In genomic region chr9:130327781-130328348, GRCh38 we compare ENCODE assay signal across 10 cellular contexts.
DNase-seq lines count a peak whose midpoint lies in the region; ATAC-seq and TF ChIP-seq lines count a peak whose summit lies in the region.
"Had no signal": no experiment of that assay in that cellular context is flagged by ENCODE, and none has a peak within 500 bp of the region (broad histone marks: within the 10 kb centered on the region; RNA-seq: fewer than 3 reads in every experiment).

No MANE protein-coding gene starts in this region.

- peak; percentile 28 for ATAC-seq in stimulated activated naive CD8-positive, alpha-beta T cell treated with anti-CD3 and anti-CD28 coated beads, Interleukin-15, amount 100 ng/mL, for 72 hours
- no peak for ATAC-seq in stimulated activated naive CD8-positive, alpha-beta T cell treated with anti-CD3 and anti-CD28 coated beads, Interleukin-15, Interleukin-2, amounts not matched to agents 100 U/mL and 50 U/mL, for 24 hours
- ATAC-seq in aorta (ENCODE audit: low FRiP score) (peak; percentile 33), HG03175 (IDR thresholded peaks at IDR 0.05; ENCODE audit: unreplicated experiment) (no peak), GM21723 (IDR thresholded peaks at IDR 0.05; ENCODE audit: unreplicated experiment) (no peak), GM19351 (IDR thresholded peaks at IDR 0.05; ENCODE audit: unreplicated experiment) (no peak)

- TF ChIP-seq CTCF in foreskin fibroblast (IDR thresholded peaks at IDR 0.05; ENCODE audit: low read depth, low read length): no peak

- no peaks in the 10 kb centered on the region for H3K4me1 Mint-ChIP-seq in stimulated activated naive CD8-positive, alpha-beta T cell treated with anti-CD3 and anti-CD28 coated beads, Interleukin-15, amount 100 ng/mL, for 72 hours

- WGBS in aorta, 2 donors: 10 to 12% methylated on average over 19 of the region's 19 CpGs

- H3K9me3 Mint-ChIP-seq in stimulated activated naive CD8-positive, alpha-beta T cell treated with anti-CD3 and anti-CD28 coated beads, Interleukin-15, amount 100 ng/mL, for 72 hours: no peaks in the 10 kb centered on the region

- H3K4me3 Mint-ChIP-seq in stimulated activated naive CD8-positive, alpha-beta T cell treated with anti-CD3 and anti-CD28 coated beads, Interleukin-15, amount 100 ng/mL, for 72 hours: no peak overlapping the region

- H3K27ac Mint-ChIP-seq in stimulated activated naive CD8-positive, alpha-beta T cell treated with anti-CD3 and anti-CD28 coated beads, Interleukin-15, amount 100 ng/mL, for 72 hours: no peak overlapping the region

- peaks cover 5 to 9% of the 10 kb centered on the region in 2 donors for H3K36me3 ChIP-seq in muscle layer of duodenum (ENCODE audit: control insufficient read depth in 1 of 2, insufficient read depth in 2 of 2, low read length in 2 of 2)
- H3K36me3 ChIP-seq in aorta (ENCODE audit: control insufficient read depth in 1 of 2, insufficient read depth in 2 of 2, low read length in 1 of 2): no peaks in the 10 kb centered on the region

- DNase-seq in stimulated activated naive CD8-positive, alpha-beta T cell treated with anti-CD3 and anti-CD28 coated beads, Interleukin-15, amount 100 ng/mL, for 72 hours: no peak
- DNase-seq in stimulated activated naive CD8-positive, alpha-beta T cell treated with anti-CD3 and anti-CD28 coated beads, Interleukin-15, Interleukin-2, amounts not matched to agents 100 U/mL and 50 U/mL, for 24 hours: no peak
- DNase-seq in foreskin fibroblast: peak; percentile 12 to 46
- no peak for DNase-seq in aorta
- DNase-seq: NK-92 treated with Interleukin-12 subunit alpha and Interleukin-12 subunit beta, amount 100 ng/mL, for 24 hours; stimulated activated naive CD4-positive, alpha-beta T cell treated with Interleukin-2 at 50 U/mL for 16 hours had no signal

- peaks cover 14 to 50% of the 10 kb centered on the region in 2 donors for H3K4me1 ChIP-seq in muscle layer of duodenum (ENCODE audit: control insufficient read depth in 1 of 2, insufficient read depth in 2 of 2, low read length in 2 of 2)
- no peaks in the 10 kb centered on the region for H3K4me1 ChIP-seq in aorta (ENCODE audit: control insufficient read depth in 1 of 2, insufficient read depth in 2 of 2, low read length in 2 of 2)

- intact Hi-C loops in aorta (cut with DNase I): no loop called here

- H3K9me3 ChIP-seq in muscle layer of duodenum (ENCODE audit: control insufficient read depth in 1 of 2, low read length in 2 of 2): no peaks in the 10 kb centered on the region
- no peaks in the 10 kb centered on the region for H3K9me3 ChIP-seq in aorta (ENCODE audit: control insufficient read depth, low read length)

- peaks cover 77% of the 10 kb centered on the region for H3K27me3 Mint-ChIP-seq in stimulated activated naive CD8-positive, alpha-beta T cell treated with anti-CD3 and anti-CD28 coated beads, Interleukin-15, amount 100 ng/mL, for 72 hours

- H3K4me3 ChIP-seq in foreskin fibroblast (ENCODE audit: low read depth in 1 of 2, low read length in 2 of 2) (no peak overlapping the region), muscle layer of duodenum (ENCODE audit: low read depth in 1 of 2, low read length in 2 of 2) (peak overlapping the region in 1 of 2 donors; percentile 12), aorta (ENCODE audit: low read length in 2 of 2) (no peak overlapping the region)

- peak overlapping the region; percentile 92 for H3K27ac ChIP-seq in muscle layer of duodenum (ENCODE audit: low read length)
- H3K27ac ChIP-seq in aorta (ENCODE audit: low read depth in 1 of 2, low read length in 2 of 2): no peak overlapping the region

- H3K27me3 ChIP-seq in muscle layer of duodenum (ENCODE audit: low read depth, low read length) (peaks cover 6% of the 10 kb centered on the region), aorta (ENCODE audit: control insufficient read depth in 1 of 2, insufficient read depth in 2 of 2, low read length in 1 of 2) (no peaks in the 10 kb centered on the region)

Comparison
In these comparisons a context has a peak if more than half of its experiments do, and no peak if none do; other contexts are left out.
1. ATAC-seq: peak in stimulated activated naive CD8-positive, alpha-beta T cell treated with anti-CD3 and anti-CD28 coated beads, Interleukin-15, amount 100 ng/mL, for 72 hours (single experiment) and aorta (single experiment); none in stimulated activated naive CD8-positive, alpha-beta T cell treated with anti-CD3 and anti-CD28 coated beads, Interleukin-15, Interleukin-2, amounts not matched to agents 100 U/mL and 50 U/mL, for 24 hours (single experiment), HG03175 (single experiment), GM21723 (single experiment) and GM19351 (single experiment).
2. DNase-seq: peak in foreskin fibroblast (2 of 2); none in stimulated activated naive CD8-positive, alpha-beta T cell treated with anti-CD3 and anti-CD28 coated beads, Interleukin-15, amount 100 ng/mL, for 72 hours (0 of 2), stimulated activated naive CD8-positive, alpha-beta T cell treated with anti-CD3 and anti-CD28 coated beads, Interleukin-15, Interleukin-2, amounts not matched to agents 100 U/mL and 50 U/mL, for 24 hours (single experiment) and aorta (0 of 2).